27 cellular contexts compared by ENCODE assay signal in genomic region chr1:175901076-175901475, GRCh38.
"Had no signal": no experiment of that assay in that cellular context is flagged by ENCODE, and none has a peak within 500 bp of the region (broad histone marks: within the 10 kb centered on the region; RNA-seq: fewer than 3 reads in every experiment).

No MANE protein-coding gene starts in this region.

- H3K9me3 Mint-ChIP-seq: activated B cell treated with CpG ODN at 0.5 μM for 24 hours; activated CD4-positive, alpha-beta memory T cell treated with anti-CD3 and anti-CD28 coated beads for 36 hours; activated CD4-positive, alpha-beta T cell treated with anti-CD3 and anti-CD28 coated beads, Interleukin-2, amount 10 ng/mL, durations not matched to agents 24 days and 14 days; activated T-cell treated with anti-CD3 and anti-CD28 coated beads, Interleukin-2, amount 50 U/mL, for 4 hours; activated T-helper 17 cell treated with anti-CD3 and anti-CD28 coated beads, Interleukin-2, amount 50 U/mL, for 72 hours; effector memory CD8-positive, alpha-beta T cell; T-helper 2 cell treated with Interferon-gamma antibody and Interleukin-4, amounts not matched to agents 5 μg/mL and 100 μg/mL, for 36 hours had no signal

- H3K4me3 Mint-ChIP-seq: activated B cell treated with CpG ODN at 0.5 μM for 24 hours; activated CD4-positive, alpha-beta memory T cell treated with anti-CD3 and anti-CD28 coated beads for 36 hours; activated CD4-positive, alpha-beta T cell treated with anti-CD3 and anti-CD28 coated beads for 36 hours; activated CD4-positive, alpha-beta T cell treated with anti-CD3 and anti-CD28 coated beads, Interleukin-2, amount 10 ng/mL, durations not matched to agents 24 days and 14 days; activated CD8-positive, alpha-beta T cell treated with anti-CD3 and anti-CD28 coated beads, Interleukin-2, amount 10 ng/mL, durations not matched to agents 7 days and 5 days; activated naive CD8-positive, alpha-beta T cell; activated T-cell treated with anti-CD3 and anti-CD28 coated beads, Interleukin-2, amount 50 U/mL, for 4 hours; activated T-helper 17 cell treated with anti-CD3 and anti-CD28 coated beads, Interleukin-2, amount 50 U/mL, for 72 hours; effector memory CD8-positive, alpha-beta T cell; T-helper 17 cell; T-helper 2 cell treated with Interferon-gamma antibody and Interleukin-4, amounts not matched to agents 5 μg/mL and 100 μg/mL, for 36 hours had no signal

- H3K36me3 Mint-ChIP-seq: activated CD4-positive, alpha-beta memory T cell treated with anti-CD3 and anti-CD28 coated beads for 36 hours had no signal

- ATAC-seq: activated CD4-positive, alpha-beta T cell treated with anti-CD3 and anti-CD28 coated beads for 36 hours; activated CD8-positive, alpha-beta T cell treated with anti-CD3 and anti-CD28 coated beads, Interleukin-2, amount 10 ng/mL, durations not matched to agents 7 days and 5 days; activated T-cell treated with anti-CD3 and anti-CD28 coated beads, Interleukin-2, amount 50 U/mL, for 4 hours; activated T-helper 17 cell treated with anti-CD3 and anti-CD28 coated beads, Interleukin-2, amount 50 U/mL, for 72 hours; body of pancreas; effector memory CD8-positive, alpha-beta T cell; T-helper 17 cell had no signal

- H3K4me1 Mint-ChIP-seq: activated B cell treated with CpG ODN at 0.5 μM for 24 hours; activated CD4-positive, alpha-beta T cell treated with anti-CD3 and anti-CD28 coated beads for 36 hours; activated CD4-positive, alpha-beta T cell treated with anti-CD3 and anti-CD28 coated beads, Interleukin-2, amount 10 ng/mL, durations not matched to agents 24 days and 14 days; activated T-helper 17 cell treated with anti-CD3 and anti-CD28 coated beads, Interleukin-2, amount 50 U/mL, for 72 hours had no signal

- DNase-seq: activated B cell treated with CpG ODN at 0.5 μM for 24 hours; activated CD4-positive, alpha-beta memory T cell treated with anti-CD3 and anti-CD28 coated beads for 36 hours; activated CD4-positive, alpha-beta T cell treated with anti-CD3 and anti-CD28 coated beads for 36 hours; activated CD4-positive, alpha-beta T cell treated with anti-CD3 and anti-CD28 coated beads, Interleukin-2, amount 10 ng/mL, durations not matched to agents 24 days and 14 days; activated CD8-positive, alpha-beta T cell treated with anti-CD3 and anti-CD28 coated beads, Interleukin-2, amount 10 ng/mL, durations not matched to agents 7 days and 5 days; activated effector memory CD4-positive, alpha-beta T cell treated with Interleukin-2 at 50 U/mL for 16 hours; activated gamma-delta T cell treated with Interleukin-2 at 50 U/mL for 16 hours; activated naive CD4-positive, alpha-beta T cell treated with anti-CD3 and anti-CD28 coated beads, Interleukin-2, amount 50 U/mL, for 16 hours; activated naive CD4-positive, alpha-beta T cell treated with Interleukin-2 at 50 U/mL for 16 hours; activated T-cell treated with anti-CD3 and anti-CD28 coated beads for 4 hours; activated T-cell treated with anti-CD3 and anti-CD28 coated beads, Interleukin-2, amount 50 U/mL, for 4 hours; amygdala; aorta; body of pancreas; caudate nucleus; cortex of kidney; dermis blood vessel endothelial cell; effector CD4-positive, alpha-beta T cell; effector memory CD8-positive, alpha-beta T cell; head of caudate nucleus; T-helper 1 cell; T-helper 17 cell; T1000; WERI-Rb-1 had no signal

- H3K27ac Mint-ChIP-seq: activated B cell treated with CpG ODN at 0.5 μM for 24 hours; activated CD4-positive, alpha-beta memory T cell treated with anti-CD3 and anti-CD28 coated beads for 36 hours; activated CD4-positive, alpha-beta T cell treated with anti-CD3 and anti-CD28 coated beads for 36 hours; activated CD4-positive, alpha-beta T cell treated with anti-CD3 and anti-CD28 coated beads, Interleukin-2, amount 10 ng/mL, durations not matched to agents 24 days and 14 days; activated CD8-positive, alpha-beta T cell treated with anti-CD3 and anti-CD28 coated beads, Interleukin-2, amount 10 ng/mL, durations not matched to agents 7 days and 5 days; activated naive CD8-positive, alpha-beta T cell; activated T-helper 17 cell treated with anti-CD3 and anti-CD28 coated beads, Interleukin-2, amount 50 U/mL, for 72 hours; effector memory CD8-positive, alpha-beta T cell; T-helper 17 cell; T-helper 2 cell treated with Interferon-gamma antibody and Interleukin-4, amounts not matched to agents 5 μg/mL and 100 μg/mL, for 36 hours had no signal

- H3K27me3 Mint-ChIP-seq: activated B cell treated with CpG ODN at 0.5 μM for 24 hours; activated CD4-positive, alpha-beta memory T cell treated with anti-CD3 and anti-CD28 coated beads for 36 hours; activated CD4-positive, alpha-beta T cell treated with anti-CD3 and anti-CD28 coated beads for 36 hours; activated CD4-positive, alpha-beta T cell treated with anti-CD3 and anti-CD28 coated beads, Interleukin-2, amount 10 ng/mL, durations not matched to agents 24 days and 14 days; activated naive CD8-positive, alpha-beta T cell; activated T-helper 17 cell treated with anti-CD3 and anti-CD28 coated beads, Interleukin-2, amount 50 U/mL, for 72 hours; effector memory CD8-positive, alpha-beta T cell; T-helper 17 cell had no signal
